In the genomic region with DNA sequence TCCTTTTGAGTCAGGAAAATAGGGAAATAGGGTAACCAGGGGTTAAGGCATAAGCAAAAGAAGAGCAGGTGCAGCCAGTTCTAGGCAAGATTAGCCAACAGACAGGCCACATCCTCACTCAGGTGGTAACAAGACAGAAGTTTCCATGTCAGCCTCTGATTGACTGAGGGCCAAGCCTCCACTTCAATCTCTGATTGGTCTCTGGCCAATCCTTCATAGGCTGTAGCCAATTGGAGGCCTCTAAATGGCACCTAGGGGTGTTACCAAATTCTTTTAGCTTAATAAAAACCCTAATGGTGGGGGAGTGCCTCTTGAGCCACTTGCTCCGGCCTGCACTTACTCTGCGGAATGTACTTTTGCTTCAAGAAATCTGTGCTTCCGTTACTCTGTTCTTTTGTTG, we compare ENCODE assay signal across 20 cellular contexts. TPM values are rescaled to one million over a fixed set of nuclear protein-coding genes. Genes with fewer than 3 reads are reported as not detected.
"Had no signal": no experiment of that assay in that cellular context is flagged by ENCODE, and none has a peak within 500 bp of the region (broad histone marks: within the 10 kb centered on the region; RNA-seq: fewer than 3 reads in every experiment).

No MANE protein-coding gene starts in this region.

- H3K4me1 Mint-ChIP-seq: naive thymus-derived CD8-positive, alpha-beta T cell had no signal

- H3K36me3 ChIP-seq: esophagus squamous epithelium, gastroesophageal sphincter, right atrium auricular region, thyroid gland had no signal

- H3K9me3 ChIP-seq: thyroid gland had no signal

- H3K27ac Mint-ChIP-seq: naive thymus-derived CD8-positive, alpha-beta T cell; type B pancreatic cell had no signal

- H3K27me3 ChIP-seq: right atrium auricular region, thyroid gland had no signal

- H3K4me1 ChIP-seq: esophagus squamous epithelium, gastroesophageal sphincter, right atrium auricular region, thyroid gland had no signal

- H3K27me3 Mint-ChIP-seq: type B pancreatic cell had no signal

- H3K4me3 Mint-ChIP-seq: naive thymus-derived CD8-positive, alpha-beta T cell; type B pancreatic cell had no signal

- H3K36me3 Mint-ChIP-seq: type B pancreatic cell had no signal

- DNase-seq: effector memory CD4-positive, alpha-beta T cell; esophagus squamous epithelium; foreskin fibroblast; left colon; mesendoderm; naive thymus-derived CD8-positive, alpha-beta T cell; small intestine; stimulated activated CD4-positive, alpha-beta T cell treated with anti-CD3 and anti-CD28 coated beads, Interleukin-2, amount 100 ng/mL, for 48 hours; stimulated activated naive CD4-positive, alpha-beta T cell treated with Interleukin-2 at 50 U/mL for 16 hours; thyroid gland had no signal

- H3K27ac ChIP-seq: esophagus squamous epithelium, gastroesophageal sphincter, right atrium auricular region, thyroid gland had no signal

- H3K4me3 ChIP-seq: esophagus squamous epithelium, gastroesophageal sphincter, right atrium auricular region, thyroid gland had no signal

- H3K9me3 Mint-ChIP-seq: type B pancreatic cell had no signal

RNA-seq across cellular contexts. Expression of a gene that starts 37.2 kb away (rescaled TPM):
- total RNA-seq: epithelial cell of proximal tubule; esophagus squamous epithelium; gastroesophageal sphincter; kidney epithelial cell; left colon; liver; lung microvascular endothelial cell; mononuclear cell; naive thymus-derived CD8-positive, alpha-beta T cell; osteocyte; right atrium auricular region; thyroid gland had no signal
- polyA plus RNA-seq: liver; naive thymus-derived CD8-positive, alpha-beta T cell; neural cell; small intestine had no signal
